ENCODE assay signal across 18 cellular contexts in the genomic region with DNA sequence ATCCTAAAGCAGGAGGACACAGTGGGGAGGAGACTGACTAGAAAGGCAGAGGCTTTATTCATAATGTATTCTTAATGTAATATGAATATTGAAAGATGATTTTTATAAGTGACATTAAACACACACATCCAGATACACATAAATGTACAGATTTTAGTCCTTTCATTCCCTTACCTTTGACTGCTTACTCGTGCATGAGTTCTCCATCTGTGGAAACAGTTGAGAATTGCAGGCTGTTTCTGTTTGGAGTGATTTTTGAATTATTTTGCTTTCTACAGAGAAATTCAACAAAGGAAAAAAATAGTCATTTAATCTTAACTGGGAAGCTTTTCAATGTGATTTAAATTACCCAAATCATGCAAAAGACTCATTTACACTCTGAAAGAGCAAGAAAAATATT.
A peak's percentile ranks its signal among the peaks of the same experiment; 100 is the strongest.
DNase-seq lines count a peak whose midpoint lies in the region; ATAC-seq and TF ChIP-seq lines count a peak whose summit lies in the region.
"Had no signal": no experiment of that assay in that cellular context is flagged by ENCODE, and none has a peak within 500 bp of the region (broad histone marks: within the 10 kb centered on the region; RNA-seq: fewer than 3 reads in every experiment).

No MANE protein-coding gene starts in this region.

- DNase-seq in AG09309 (ENCODE audit: low read depth) (no peak), HFFc6 (no peak), cerebellum (ENCODE audit: low spot score) (peak; percentile 19), NCI-H146 treated with DMSO at 0.1 percent for 48 hours (lab: John Stamatoyannopoulos, UW; ENCODE audit: unreplicated experiment) (no peak), nucleus accumbens (lab: John Stamatoyannopoulos, UW) (no peak)
- DNase-seq in CD8-positive, alpha-beta T cell = no peak
- DNase-seq: 8988T; ACHN; Caco-2; CD4-positive, alpha-beta memory T cell; DMS153; DND-41; GDM1; GM23248; H7; HCEC 1CT had no signal

- H3K27ac ChIP-seq in CD8-positive, alpha-beta T cell (ENCODE audit: low read depth, low read length) = no peak overlapping the region
- H3K27ac ChIP-seq: A549, GM23248 had no signal

- POLR2A ChIA-PET in CD8-positive, alpha-beta T cell (lab: Charles Lee) = no interaction called here

- no peaks in the 10 kb centered on the region for H3K4me1 ChIP-seq in CD8-positive, alpha-beta T cell (ENCODE audit: insufficient read depth, low read length)
- H3K4me1 ChIP-seq: A549, Caco-2 had no signal

- H3K36me3 ChIP-seq in CD8-positive, alpha-beta T cell (ENCODE audit: insufficient read depth, low read length) = no peaks in the 10 kb centered on the region

- H3K4me1 Mint-ChIP-seq in HFFc6 (ENCODE audit: low read depth) = no peaks in the 10 kb centered on the region
- H3K4me1 Mint-ChIP-seq in CD8-positive, alpha-beta T cell (ENCODE audit: low read depth) = no peaks in the 10 kb centered on the region
- H3K4me1 Mint-ChIP-seq: CD4-positive, alpha-beta memory T cell had no signal

- CTCF ChIA-PET in CD8-positive, alpha-beta T cell (lab: Charles Lee) = no interaction called here

- no peaks in the 10 kb centered on the region for H3K9me3 Mint-ChIP-seq in HFFc6
- peaks cover 4% of the 10 kb centered on the region for H3K9me3 Mint-ChIP-seq in CD8-positive, alpha-beta T cell

- no peaks in the 10 kb centered on the region for H3K9me3 ChIP-seq in CD8-positive, alpha-beta T cell (ENCODE audit: low read length)
- H3K9me3 ChIP-seq: A549, Caco-2 had no signal

- no peak for ATAC-seq in CD8-positive, alpha-beta T cell
- ATAC-seq: A549, GM12878 had no signal

- H3K4me3 ChIP-seq in AG09309 (ENCODE audit: control insufficient read depth, low read depth, low read length) = no peak overlapping the region
- H3K4me3 ChIP-seq in CD8-positive, alpha-beta T cell (ENCODE audit: low read depth, low read length) = no peak overlapping the region
- H3K4me3 ChIP-seq: A549, GM12878, GM23248 had no signal

- H3K27ac Mint-ChIP-seq in HFFc6 = no peak overlapping the region
- no peak overlapping the region for H3K27ac Mint-ChIP-seq in CD8-positive, alpha-beta T cell
- H3K27ac Mint-ChIP-seq: CD4-positive, alpha-beta memory T cell had no signal

- no peak overlapping the region for H3K4me3 Mint-ChIP-seq in HFFc6
- no peak overlapping the region for H3K4me3 Mint-ChIP-seq in CD8-positive, alpha-beta T cell
- H3K4me3 Mint-ChIP-seq: CD4-positive, alpha-beta memory T cell had no signal

- intact Hi-C loops in CD8-positive, alpha-beta T cell (cut with DNase I, micrococcal nuclease) = no loop called here

- TF ChIP-seq CTCF in AG09309 (IDR thresholded peaks at IDR 0.05; ENCODE audit: control insufficient read depth, insufficient read depth, low read depth, low read length, missing control alignments) (peak; percentile 9), HFFc6 (IDR thresholded peaks at IDR 0.05) (peak; percentile 25; the same call in 1 of the 2 replicates)
- no peak for TF ChIP-seq CTCF in CD8-positive, alpha-beta T cell (IDR thresholded peaks at IDR 0.05)

- H3K27me3 Mint-ChIP-seq in HFFc6 (ENCODE audit: insufficient read depth) = peaks cover 8% of the 10 kb centered on the region; the same call in 1 of the 2 replicates
- no peaks in the 10 kb centered on the region for H3K27me3 Mint-ChIP-seq in CD8-positive, alpha-beta T cell (ENCODE audit: low read depth)
- H3K27me3 Mint-ChIP-seq: CD4-positive, alpha-beta memory T cell had no signal

- no peaks in the 10 kb centered on the region for H3K27me3 ChIP-seq in CD8-positive, alpha-beta T cell (ENCODE audit: insufficient read depth, low read length)

- H3K36me3 Mint-ChIP-seq in HFFc6 (ENCODE audit: low read depth) = no peaks in the 10 kb centered on the region
- H3K36me3 Mint-ChIP-seq in CD8-positive, alpha-beta T cell = no peaks in the 10 kb centered on the region
- H3K36me3 Mint-ChIP-seq: CD4-positive, alpha-beta memory T cell had no signal
